Comparison of ENCODE assay signal across 8 cellular contexts in genomic region chr4:48269861-48270515, GRCh38. TPM values are rescaled to one million over a fixed set of nuclear protein-coding genes. Genes with fewer than 3 reads are reported as not detected.
DNase-seq lines count a peak whose midpoint lies in the region; ATAC-seq and TF ChIP-seq lines count a peak whose summit lies in the region.

No MANE protein-coding gene starts in this region.

- peak in 3 of 4 experiments; percentile 27 to 44 (median 31) for TF ChIP-seq CTCF in gastroesophageal sphincter (IDR thresholded peaks at IDR 0.05)
- TF ChIP-seq CTCF in testis (IDR thresholded peaks at IDR 0.05): no peak

- 13 to 67% methylated on average over 2 to 6 of the region's 41 CpGs for WGBS in gastroesophageal sphincter (ENCODE audit: low coverage in 1 of 2), 2 donors
- 4% methylated on average over 9 to 40 of the region's 41 CpGs for WGBS in testis, 2 donors

- peak; percentile 87 for DNase-seq in ELF-1 (ENCODE audit: low read depth, low spot score)
- DNase-seq in Karpas-422: peak; percentile 93
- DNase-seq in SIG-M5 treated with dmso at 0.1 percent for 504 hours (lab: John Stamatoyannopoulos, UW; ENCODE audit: unreplicated experiment): peak; percentile 82
- peak; percentile 56 to 84 (median 72) for DNase-seq in activated naive CD4-positive, alpha-beta T cell (lab: John Stamatoyannopoulos, UW)
- DNase-seq in occipital lobe (lab: John Stamatoyannopoulos, UW): peak; percentile 46
- peak; percentile 95 for DNase-seq in testis

- TF ChIP-seq POLR2A in gastroesophageal sphincter (IDR thresholded peaks at IDR 0.05) (no peak), testis (IDR thresholded peaks at IDR 0.05) (no peak)

- intact Hi-C loops in testis (cut with DNase I; ENCODE audit: low total_unique reads): no loop called here

- H3K27me3 ChIP-seq in Karpas-422 (ENCODE audit: low read length) (no peaks in the 10 kb centered on the region), gastroesophageal sphincter (no peaks in the 10 kb centered on the region), testis (no peaks in the 10 kb centered on the region)

- peak overlapping the region; percentile 64 for H3K9ac ChIP-seq in Karpas-422 (ENCODE audit: low read length)

- peak; percentile 74 for ATAC-seq in GM21786 (IDR thresholded peaks at IDR 0.05; ENCODE audit: unreplicated experiment)
- peak; percentile 97 for ATAC-seq in gastroesophageal sphincter

- H3K9me2 ChIP-seq in Karpas-422 (replicated peaks; ENCODE audit: insufficient read depth, low read length): no peaks in the 10 kb centered on the region

- H2AFZ ChIP-seq in Karpas-422 (ENCODE audit: low read length): peak overlapping the region; percentile 96

- peak overlapping the region; percentile 94 for H3K4me2 ChIP-seq in Karpas-422 (ENCODE audit: low read depth, low read length, poor library complexity, severe bottlenecking)

- no peaks in the 10 kb centered on the region for H4K20me1 ChIP-seq in Karpas-422 (ENCODE audit: insufficient read depth, low read depth, low read length)

- TF ChIP-seq EP300 in gastroesophageal sphincter (IDR thresholded peaks at IDR 0.05): no peak

- peak overlapping the region; percentile 79 for H3K4me3 ChIP-seq in Karpas-422 (ENCODE audit: low read length)
- peak overlapping the region; percentile 77 to 89 for H3K4me3 ChIP-seq in gastroesophageal sphincter
- H3K4me3 ChIP-seq in testis: peak overlapping the region; percentile 75 to 87

- H3K36me3 ChIP-seq in Karpas-422 (ENCODE audit: insufficient read depth, low read length) (no peaks in the 10 kb centered on the region), gastroesophageal sphincter (no peaks in the 10 kb centered on the region), testis (ENCODE audit: low read depth, missing control alignments) (no peaks in the 10 kb centered on the region)

- no peak overlapping the region for H3K27ac ChIP-seq in Karpas-422 (ENCODE audit: low read length)
- peak overlapping the region; percentile 17 to 88 (median 80) for H3K27ac ChIP-seq in gastroesophageal sphincter
- peak overlapping the region; percentile 69 to 83 for H3K27ac ChIP-seq in testis

- H3K9me3 ChIP-seq in Karpas-422 (ENCODE audit: low read length): no peaks in the 10 kb centered on the region
- no peaks in the 10 kb centered on the region for H3K9me3 ChIP-seq in gastroesophageal sphincter
- H3K9me3 ChIP-seq in testis: no peaks in the 10 kb centered on the region

- H3K79me2 ChIP-seq in Karpas-422 (ENCODE audit: low read length): no peaks in the 10 kb centered on the region

- H3K4me1 ChIP-seq in Karpas-422 (ENCODE audit: low read length) (peaks cover 19% of the 10 kb centered on the region), gastroesophageal sphincter (peaks cover 0 to 21% (median 0%) of the 10 kb centered on the region in 3 donors), testis (no peaks in the 10 kb centered on the region)

RNA-seq across cellular contexts. Expression of gene TEC, which starts 0.3 kb away (rescaled TPM):
- 0.45 and 1.8 TPM in 2 replicates for total RNA-seq in Karpas-422 (2014; rRNA removed; shearing (Covaris generic); ENCODE audit: low replicate concordance)
- total RNA-seq in gastroesophageal sphincter (1 to 10 TPM; 1.9 to 6.5 (median 3.1) TPM), occipital lobe (5.5 TPM), testis (10 to 100 TPM in 1 of 2 donors, 1 to 10 TPM in 1; 9.2 to 10.8 TPM)
- polyA plus RNA-seq in testis (ENCODE audit: insufficient read depth, low read depth, low replicate concordance): 3.5 TPM

Comparison
In these comparisons a context has a peak if more than half of its experiments do, and no peak if none do; other contexts are left out.
1. CTCF ChIP-seq: peak in gastroesophageal sphincter (3 of 4); none in testis (0 of 3).
2. Peak in every context shown above with its lines, with median percentiles within 50 percentile points of each other: DNase-seq and H3K4me3 ChIP-seq.